19 cellular contexts compared by ENCODE assay signal in genomic region chr16:27491894-27492587, GRCh38. TPM values are rescaled to one million over a fixed set of nuclear protein-coding genes. Genes with fewer than 3 reads are reported as not detected.
DNase-seq lines count a peak whose midpoint lies in the region; ATAC-seq and TF ChIP-seq lines count a peak whose summit lies in the region.
"Had no signal": no experiment of that assay in that cellular context is flagged by ENCODE, and none has a peak within 500 bp of the region (broad histone marks: within the 10 kb centered on the region; RNA-seq: fewer than 3 reads in every experiment).

No MANE protein-coding gene starts in this region.

- ATAC-seq in gastrocnemius medialis (peak; percentile 35 to 44), HG02678 (IDR thresholded peaks at IDR 0.05; ENCODE audit: unreplicated experiment) (no peak), HG03378 (IDR thresholded peaks at IDR 0.05; ENCODE audit: unreplicated experiment) (no peak), HG03175 (IDR thresholded peaks at IDR 0.05; ENCODE audit: unreplicated experiment) (no peak)
- ATAC-seq: left colon had no signal

- in situ Hi-C loops in gastrocnemius medialis (cut with MboI; ENCODE audit: low sequenced_read_pairs in 4 of 4) = no loop called here

- H3K4me3 ChIP-seq in HUES6 (ENCODE audit: low read depth, low read length) = no peak overlapping the region
- no peak overlapping the region for H3K4me3 ChIP-seq in gastrocnemius medialis
- H3K4me3 ChIP-seq: suprapubic skin had no signal

- no peak for TF ChIP-seq CTCF in gastrocnemius medialis (IDR thresholded peaks at IDR 0.05 in 4 of 5, conservative IDR thresholded peaks at IDR 0.05 in 1 of 5)

- H3K27me3 ChIP-seq in HUES6 (ENCODE audit: control insufficient read depth, insufficient read depth, low read length) = no peaks in the 10 kb centered on the region
- no peaks in the 10 kb centered on the region for H3K27me3 ChIP-seq in gastrocnemius medialis
- H3K27me3 ChIP-seq: suprapubic skin had no signal

- TF ChIP-seq POLR2A in gastrocnemius medialis (IDR thresholded peaks at IDR 0.05) = no peak

- peaks cover 3 to 14% (median 6%) of the 10 kb centered on the region in 3 donors for H3K27me3 Mint-ChIP-seq in immature natural killer cell (ENCODE audit: low read depth in 3 of 3)
- H3K27me3 Mint-ChIP-seq: activated B cell treated with CpG ODN at 0.5 μM for 24 hours had no signal

- intact Hi-C loops in gastrocnemius medialis (cut with DNase I; ENCODE audit: low total_unique reads) = no loop called here

- peaks cover 25 to 29% of the 10 kb centered on the region in 2 donors for H3K4me1 Mint-ChIP-seq in immature natural killer cell
- H3K4me1 Mint-ChIP-seq: activated B cell treated with CpG ODN at 0.5 μM for 24 hours had no signal

- no peak overlapping the region for H3K9ac ChIP-seq in HUES6 (ENCODE audit: low read length)
- H3K9ac ChIP-seq: KMS-11 had no signal

- H3K9me3 Mint-ChIP-seq in immature natural killer cell = no peaks in the 10 kb centered on the region
- H3K9me3 Mint-ChIP-seq: activated B cell treated with CpG ODN at 0.5 μM for 24 hours; T-helper 2 cell treated with Interferon-gamma antibody and Interleukin-4, amounts not matched to agents 5 μg/mL and 100 μg/mL, for 36 hours had no signal

- H3K36me3 ChIP-seq in HUES6 (ENCODE audit: control insufficient read depth, insufficient read depth, low read length) (peaks cover 99% of the 10 kb centered on the region), gastrocnemius medialis (peaks cover 4 to 98% of the 10 kb centered on the region in 2 donors)

- DNase-seq in immature natural killer cell (peak; percentile 63 to 68 (median 65)), gastrocnemius medialis (no peak), C1 segment of cervical spinal cord (lab: John Stamatoyannopoulos, UW) (no peak)
- DNase-seq: activated B cell treated with CpG ODN at 0.5 μM for 24 hours; AML-193; amygdala; HCEC 1CT; left colon; NCI-H526; OCI-M1; stimulated activated CD4-positive, alpha-beta T cell treated with anti-CD3 and anti-CD28 coated beads, Interleukin-2, amount 100 ng/mL, for 48 hours had no signal

- H3K27ac Mint-ChIP-seq in immature natural killer cell = peak overlapping the region; percentile 97 to 100 (median 99)
- H3K27ac Mint-ChIP-seq: activated B cell treated with CpG ODN at 0.5 μM for 24 hours; T-helper 2 cell treated with Interferon-gamma antibody and Interleukin-4, amounts not matched to agents 5 μg/mL and 100 μg/mL, for 36 hours had no signal

- H3K27ac ChIP-seq in HUES6 (ENCODE audit: low read depth, low read length) (peak overlapping the region; percentile 26; the same call in 1 of the 2 replicates), angular gyrus (ENCODE audit: low read depth, low read length) (peak overlapping the region; percentile 18), gastrocnemius medialis (peak overlapping the region; percentile 43 to 69 (median 58))
- H3K27ac ChIP-seq: KMS-11, suprapubic skin had no signal

- H3K36me3 Mint-ChIP-seq in immature natural killer cell = peaks cover 20 to 47% (median 31%) of the 10 kb centered on the region in 3 donors

- H3K4me3 Mint-ChIP-seq in immature natural killer cell = peak overlapping the region; percentile 28 to 84 (median 76)
- H3K4me3 Mint-ChIP-seq: activated B cell treated with CpG ODN at 0.5 μM for 24 hours; T-helper 2 cell treated with Interferon-gamma antibody and Interleukin-4, amounts not matched to agents 5 μg/mL and 100 μg/mL, for 36 hours had no signal

- H3K9me3 ChIP-seq in HUES6 (ENCODE audit: control insufficient read depth, insufficient read depth, low read depth, low read length) (no peaks in the 10 kb centered on the region), gastrocnemius medialis (no peaks in the 10 kb centered on the region)
- H3K9me3 ChIP-seq: suprapubic skin had no signal

- H3K4me1 ChIP-seq in HUES6 (ENCODE audit: control insufficient read depth, insufficient read depth, low read length) (no peaks in the 10 kb centered on the region), gastrocnemius medialis (no peaks in the 10 kb centered on the region)
- H3K4me1 ChIP-seq: suprapubic skin had no signal

RNA-seq across cellular contexts. Expression of gene GTF3C1, which starts 57.7 kb away (rescaled TPM):
- 100 to 1,000 TPM in 1 of 3 donors, 10 to 100 TPM in 2; 73.7 to 107 (median 97.6) TPM for polyA plus RNA-seq in immature natural killer cell
- total RNA-seq in gastrocnemius medialis = 100 to 1,000 TPM in 1 of 4 donors, 10 to 100 TPM in 3; 52.0 to 108 (median 67.8) TPM

RNA-seq across cellular contexts. Expression of gene KATNIP, which starts 57.9 kb away (rescaled TPM):
- polyA plus RNA-seq in immature natural killer cell = 1 to 10 TPM in 2 of 3 donors, not detected in 1; 1.7 to 7.2 TPM
- 10 to 100 TPM in 1 of 4 donors, 1 to 10 TPM in 3; 6.3 to 12.1 (median 7.7) TPM for total RNA-seq in gastrocnemius medialis

Comparison
In these comparisons a context has a peak if more than half of its experiments do, and no peak if none do; other contexts are left out.
1. DNase-seq: peak in immature natural killer cell (3 of 3); none in gastrocnemius medialis (0 of 2) and C1 segment of cervical spinal cord (0 of 14).
2. ATAC-seq: peak in gastrocnemius medialis (2 of 2); none in HG02678 (single experiment), HG03378 (single experiment) and HG03175 (single experiment).
3. Peak in every context shown above with its lines, with median percentiles within 50 percentile points of each other: H3K27ac ChIP-seq.